Comparison of ENCODE assay signal across 1 cellular context in genomic region chr15:45166792-45167630, GRCh38.
TF ChIP-seq lines count a peak whose summit lies in the region.

No MANE protein-coding gene starts in this region.

TF ChIP-seq in K562, 482 proteins besides CTCF, POLR2A, EP300 and RAD21 (continued from another document and continues in another):
- no peak for TF ChIP-seq ZNF407 (IDR thresholded peaks at IDR 0.05; ENCODE audit: low read depth)
- TF ChIP-seq TSHZ1 (CRISPR knock-in tag; IDR thresholded peaks at IDR 0.05), result no peak
- TF ChIP-seq NFXL1 (CRISPR knock-in tag; IDR thresholded peaks at IDR 0.05), result no peak
- no peak for TF ChIP-seq CREB3 (tag; conservative IDR thresholded peaks at IDR 0.05; ENCODE audit: low read depth)
- peak; percentile 58; the same call in 1 of the 2 replicates for TF ChIP-seq MYC (IDR thresholded peaks at IDR 0.05; ENCODE audit: low read depth, low read length)
- no peak for TF ChIP-seq MYC (CRISPR knock-in tag; IDR thresholded peaks at IDR 0.05; ENCODE audit: borderline replicate concordance, low read depth)
- peak; percentile 67 for TF ChIP-seq TAF1 (IDR thresholded peaks at IDR 0.05; ENCODE audit: control insufficient read depth, extremely low read depth, insufficient read depth, low read length, severe bottlenecking)
- TF ChIP-seq NFIC (IDR thresholded peaks at IDR 0.05), result peak; percentile 39
- TF ChIP-seq CHCHD3 (CRISPR knock-in tag; IDR thresholded peaks at IDR 0.05), result no peak
- TF ChIP-seq KLF16 (IDR thresholded peaks at IDR 0.05), result 0 out of 2 replicates have a peak, but pooled peaks have one; percentile 18
- TF ChIP-seq KLF1 (tag; IDR thresholded peaks at IDR 0.05), result no peak
- no peak for TF ChIP-seq PPARD (CRISPR knock-in tag; IDR thresholded peaks at IDR 0.05)
- 0 out of 2 replicates have a peak, but pooled peaks have one; percentile 65 for TF ChIP-seq ZC3H4 (CRISPR knock-in tag; IDR thresholded peaks at IDR 0.05; ENCODE audit: borderline replicate concordance)
- TF ChIP-seq HMGXB4 (CRISPR knock-in tag; IDR thresholded peaks at IDR 0.05), result no peak; the same call in 1 of the 2 replicates
- TF ChIP-seq BCOR (IDR thresholded peaks at IDR 0.05), result no peak
- TF ChIP-seq OTX1 (CRISPR knock-in tag; IDR thresholded peaks at IDR 0.05), result 0 out of 2 replicates have a peak, but pooled peaks have one; percentile 7
- TF ChIP-seq TOE1 (IDR thresholded peaks at IDR 0.05; ENCODE audit: borderline replicate concordance), result no peak
- no peak for TF ChIP-seq TOE1 (CRISPR knock-in tag; IDR thresholded peaks at IDR 0.05; ENCODE audit: borderline replicate concordance, low read depth)
- TF ChIP-seq ELK3 (CRISPR knock-in tag; IDR thresholded peaks at IDR 0.05), result no peak
- no peak for TF ChIP-seq TAF9B (IDR thresholded peaks at IDR 0.05; ENCODE audit: partially characterized antibody)
- TF ChIP-seq ZBTB43 (CRISPR knock-in tag; IDR thresholded peaks at IDR 0.05), result no peak
- TF ChIP-seq SRF (CRISPR knock-in tag; IDR thresholded peaks at IDR 0.05), result no peak
- no peak for TF ChIP-seq AFF4 (CRISPR knock-in tag; IDR thresholded peaks at IDR 0.05)
- no peak for TF ChIP-seq KDM2B (CRISPR knock-in tag; IDR thresholded peaks at IDR 0.05)
- no peak for TF ChIP-seq NCOA1 (IDR thresholded peaks at IDR 0.05; ENCODE audit: low read depth)
- TF ChIP-seq ZBTB9 (CRISPR knock-in tag; IDR thresholded peaks at IDR 0.05), result peak; percentile 73; the same call in 1 of the 2 replicates
- no peak for TF ChIP-seq ZNF518B (CRISPR knock-in tag; IDR thresholded peaks at IDR 0.05)
